ENCODE assay signal across 8 cellular contexts in the genomic region with DNA sequence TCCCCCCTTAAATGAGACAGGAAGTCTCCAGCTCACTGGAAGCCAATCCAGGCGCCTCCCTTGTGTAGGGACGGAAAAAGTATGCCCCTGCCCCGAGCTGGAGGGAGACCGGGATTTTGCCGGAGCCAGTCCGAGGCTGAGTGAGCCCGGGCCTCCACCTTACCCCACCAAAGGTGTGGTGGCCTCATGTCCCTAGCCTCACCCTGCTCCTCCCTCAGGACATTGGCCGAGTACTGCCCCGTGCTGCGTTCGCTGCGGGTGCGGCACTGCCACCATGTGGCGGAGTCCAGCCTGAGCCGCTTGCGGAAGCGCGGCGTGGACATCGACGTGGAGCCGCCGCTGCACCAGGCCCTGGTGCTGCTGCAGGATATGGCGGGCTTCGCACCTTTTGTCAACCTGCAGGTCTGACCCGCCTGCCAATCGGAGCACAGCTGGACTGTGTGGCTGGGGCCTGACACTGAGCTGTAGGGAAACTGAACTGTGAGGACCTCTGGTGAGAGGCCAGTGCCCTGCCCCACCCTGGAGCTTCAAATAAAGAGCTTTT. TPM values are rescaled to one million over a fixed set of nuclear protein-coding genes. Genes with fewer than 3 reads are reported as not detected.
A peak's percentile ranks its signal among the peaks of the same experiment; 100 is the strongest.
DNase-seq lines count a peak whose midpoint lies in the region; ATAC-seq and TF ChIP-seq lines count a peak whose summit lies in the region.

No MANE protein-coding gene starts in this region.

- H3K9ac ChIP-seq in smooth muscle cell (ENCODE audit: low read depth) = no peak overlapping the region

- no peaks in the 10 kb centered on the region for H3K9me3 ChIP-seq in smooth muscle cell (replicated peaks; ENCODE audit: low read depth)

- H3K27me3 Mint-ChIP-seq in chondrocyte (ENCODE audit: low read depth) = peaks cover 9% of the 10 kb centered on the region

- H3K27me3 ChIP-seq in smooth muscle cell (ENCODE audit: low read depth) = peaks cover 17% of the 10 kb centered on the region

- H3K27ac Mint-ChIP-seq in chondrocyte (ENCODE audit: unreplicated experiment) = peak overlapping the region; percentile 70

- 17% methylated on average over 27 of the region's 27 CpGs for WGBS in smooth muscle cell (ENCODE audit: low lambda C conversion rate)

- no peaks in the 10 kb centered on the region for H3K9me3 Mint-ChIP-seq in chondrocyte (ENCODE audit: low read depth)

- peak; percentile 74 for DNase-seq in EH (ENCODE audit: low read depth)
- peak; percentile 66 for DNase-seq in SK-N-DZ (ENCODE audit: low spot score)
- no peak for DNase-seq in chondrocyte (ENCODE audit: low spot score)
- DNase-seq in kidney glomerular epithelial cell (lab: John Stamatoyannopoulos, UW) = peak; percentile 39
- DNase-seq in smooth muscle cell (lab: John Stamatoyannopoulos, UW; ENCODE audit: unreplicated experiment) = peak; percentile 20
- DNase-seq in NCI-H1092 treated with DMSO at 0.1 percent for 48 hours (lab: John Stamatoyannopoulos, UW) = no peak

- H3K4me1 Mint-ChIP-seq in chondrocyte (ENCODE audit: low read depth) = peaks cover 33% of the 10 kb centered on the region

- H3K4me2 ChIP-seq in smooth muscle cell = peak overlapping the region; percentile 98

- H3K4me3 Mint-ChIP-seq in chondrocyte (ENCODE audit: unreplicated experiment) = peak overlapping the region; percentile 98

- ATAC-seq in HG02763 (IDR thresholded peaks at IDR 0.05; ENCODE audit: unreplicated experiment) (peak; percentile 25), GM18867 (IDR thresholded peaks at IDR 0.05; ENCODE audit: unreplicated experiment) (no peak)

- no peak overlapping the region for H2AFZ ChIP-seq in smooth muscle cell (ENCODE audit: low read depth)

- TF ChIP-seq CTCF in chondrocyte (IDR thresholded peaks at IDR 0.05) = peak; percentile 87
- TF ChIP-seq CTCF in smooth muscle cell (IDR thresholded peaks at IDR 0.05; ENCODE audit: borderline replicate concordance, insufficient read depth, poor library complexity, severe bottlenecking) = peak; percentile 62

- peaks cover 20% of the 10 kb centered on the region for H3K4me1 ChIP-seq in smooth muscle cell (ENCODE audit: low read depth)

- H3K79me2 ChIP-seq in smooth muscle cell (ENCODE audit: low read depth) = peaks cover 5% of the 10 kb centered on the region

- peaks cover 1% of the 10 kb centered on the region for H3K36me3 Mint-ChIP-seq in chondrocyte (ENCODE audit: low read depth)

- peaks cover 9% of the 10 kb centered on the region for H4K20me1 ChIP-seq in smooth muscle cell (ENCODE audit: low read depth)

- H3K27ac ChIP-seq in smooth muscle cell (ENCODE audit: low read depth) = peak overlapping the region; percentile 35

- peaks cover 11% of the 10 kb centered on the region for H3F3A ChIP-seq in smooth muscle cell (ENCODE audit: low read depth)

- no peaks in the 10 kb centered on the region for H3K36me3 ChIP-seq in smooth muscle cell (ENCODE audit: low read depth)

- peak overlapping the region; percentile 86 for H3K4me3 ChIP-seq in smooth muscle cell

RNA-seq across cellular contexts. Expression of a gene that starts 2.0 kb away (rescaled TPM):
- 34.1 and 42.6 TPM in 2 replicates for polyA plus RNA-seq in SK-N-DZ (2014; cell fraction: cytosol; rRNA removed)
- polyA plus RNA-seq in SK-N-DZ (2014; cell fraction: nucleus; rRNA removed) = 47.1 and 53.0 TPM in 2 replicates
- total RNA-seq in chondrocyte = 8.8 to 10.1 TPM (median 9.0 TPM) in 3 replicates
- total RNA-seq in smooth muscle cell = 8.2 and 14.1 TPM in 2 replicates
- polyA plus RNA-seq in smooth muscle cell = 27.9 and 29.0 TPM in 2 replicates

RNA-seq across cellular contexts. Expression of a gene that starts 4.1 kb away (rescaled TPM):
- polyA plus RNA-seq in SK-N-DZ (2014; cell fraction: cytosol; rRNA removed) = 19.2 and 20.4 TPM in 2 replicates
- 90.7 and 104 TPM in 2 replicates for polyA plus RNA-seq in SK-N-DZ (2014; cell fraction: nucleus; rRNA removed)
- total RNA-seq in chondrocyte (3.0 to 4.0 TPM (median 4.0 TPM) in 3 replicates), smooth muscle cell (4.1 and 29.1 TPM in 2 replicates)
- 31.6 and 33.5 TPM in 2 replicates for polyA plus RNA-seq in smooth muscle cell

RNA-seq across cellular contexts. Expression of a gene that starts 9.7 kb away (rescaled TPM):
- 130 and 171 TPM in 2 replicates for polyA plus RNA-seq in SK-N-DZ (2014; cell fraction: cytosol; rRNA removed)
- 127 and 172 TPM in 2 replicates for polyA plus RNA-seq in SK-N-DZ (2014; cell fraction: nucleus; rRNA removed)
- total RNA-seq in chondrocyte (55.1 to 64.3 TPM (median 57.7 TPM) in 3 replicates), smooth muscle cell (24.7 and 40.9 TPM in 2 replicates)
- 111 and 112 TPM in 2 replicates for polyA plus RNA-seq in smooth muscle cell

RNA-seq across cellular contexts. Expression of a gene that starts 27.2 kb away (rescaled TPM):
- polyA plus RNA-seq in SK-N-DZ (2014; cell fraction: cytosol; rRNA removed) = 6.1 and 9.8 TPM in 2 replicates
- polyA plus RNA-seq in SK-N-DZ (2014; cell fraction: nucleus; rRNA removed) = 13.4 and 19.5 TPM in 2 replicates
- 29.4 to 38.0 TPM (median 35.9 TPM) in 3 replicates for total RNA-seq in chondrocyte
- 32.6 and 35.9 TPM in 2 replicates for total RNA-seq in smooth muscle cell
- polyA plus RNA-seq in smooth muscle cell = 38.1 and 44.3 TPM in 2 replicates

RNA-seq across cellular contexts. Expression of a gene that starts 28.7 kb away (rescaled TPM):
- not detected in 2 replicates for polyA plus RNA-seq in SK-N-DZ (2014; cell fraction: cytosol; rRNA removed)
- not detected in 2 replicates for polyA plus RNA-seq in SK-N-DZ (2014; cell fraction: nucleus; rRNA removed)
- total RNA-seq in chondrocyte (not detected in 3 replicates), smooth muscle cell (0.09 TPM in 1 of 2 replicates, not detected in the other)
- 0.62 and 0.80 TPM in 2 replicates for polyA plus RNA-seq in smooth muscle cell

Comparison
In these comparisons a context has a peak if more than half of its experiments do, and no peak if none do; other contexts are left out.
1. DNase-seq: peak in EH (single experiment), SK-N-DZ (single experiment), kidney glomerular epithelial cell (single experiment) and smooth muscle cell (single experiment); none in chondrocyte (single experiment) and NCI-H1092 treated with DMSO at 0.1 percent for 48 hours (single experiment).